Comparison of ENCODE assay signal across 12 cellular contexts in the genomic region with DNA sequence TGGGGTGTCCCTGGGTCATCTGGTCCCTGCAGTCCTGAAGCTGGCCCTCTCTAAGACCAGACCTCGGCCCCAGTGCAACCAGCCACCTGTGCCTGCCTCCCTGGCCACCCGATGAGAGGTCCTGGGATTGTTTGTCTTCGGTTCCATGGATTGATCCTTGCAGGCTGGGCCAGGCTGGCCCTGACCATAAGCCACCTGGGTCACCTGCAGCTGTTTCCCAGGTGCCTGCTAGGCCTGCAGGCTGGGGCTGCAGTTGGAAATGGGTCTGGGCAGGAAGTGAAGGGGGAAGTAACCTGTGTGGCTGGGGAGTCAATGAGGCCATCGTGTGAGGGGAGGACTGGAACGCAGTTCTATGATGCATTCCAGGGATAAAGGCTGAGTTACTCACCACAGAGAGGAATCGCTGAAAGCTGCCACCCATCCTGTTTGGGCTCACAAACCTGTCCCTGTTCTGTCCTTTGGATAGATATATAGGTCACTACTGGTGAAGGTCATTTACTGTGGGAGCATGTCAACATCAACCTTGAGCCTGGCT.
"Had no signal": no experiment of that assay in that cellular context is flagged by ENCODE, and none has a peak within 500 bp of the region (broad histone marks: within the 10 kb centered on the region; RNA-seq: fewer than 3 reads in every experiment).

No MANE protein-coding gene starts in this region.

- H2AFZ ChIP-seq: hepatocyte had no signal

- H3K9me3 ChIP-seq: sigmoid colon, thyroid gland had no signal

- H3K4me3 ChIP-seq: hepatocyte, sigmoid colon, thyroid gland had no signal

- H3K27me3 ChIP-seq: hepatocyte, thyroid gland had no signal

- H3K4me2 ChIP-seq: hepatocyte had no signal

- FAIRE-seq: TTC549 had no signal

- H3K27ac ChIP-seq: hepatocyte, sigmoid colon, thyroid gland had no signal

- H3K36me3 ChIP-seq: sigmoid colon, thyroid gland had no signal

- H3K4me1 ChIP-seq: thyroid gland had no signal

- DNase-seq: activated CD4-positive, alpha-beta T cell treated with anti-CD3 and anti-CD28 coated beads, Interleukin-2, amount 50 U/mL, for 48 hours; activated gamma-delta T cell treated with Interleukin-2 at 50 U/mL for 16 hours; amniotic stem cell; foreskin fibroblast; left cardiac atrium; mesendoderm; naive thymus-derived CD4-positive, alpha-beta T cell; sigmoid colon; stimulated activated naive B cell treated with anti-CD40 and anti-IgM and Interleukin-4, amounts not matched to agents 10 μg/mL and 1 μg/mL and 100 μg/mL, for 72 hours; thyroid gland had no signal

- H3K79me2 ChIP-seq: hepatocyte had no signal
